In genomic region chr10:22042557-22043326, GRCh38 we compare ENCODE assay signal across 15 cellular contexts. TPM values are rescaled to one million over a fixed set of nuclear protein-coding genes. Genes with fewer than 3 reads are reported as not detected.
DNase-seq lines count a peak whose midpoint lies in the region; ATAC-seq, FAIRE-seq and TF ChIP-seq lines count a peak whose summit lies in the region.
"Had no signal": no experiment of that assay in that cellular context is flagged by ENCODE, and none has a peak within 500 bp of the region (broad histone marks: within the 10 kb centered on the region; RNA-seq: fewer than 3 reads in every experiment).

No MANE protein-coding gene starts in this region.

- no peaks in the 10 kb centered on the region for H3K36me3 ChIP-seq in HUES48 (ENCODE audit: control insufficient read depth, insufficient read depth, low read length)
- no peaks in the 10 kb centered on the region for H3K36me3 ChIP-seq in K562 (ENCODE audit: control insufficient read depth, insufficient read depth, low read length)
- H3K36me3 ChIP-seq: tibial nerve had no signal

- H3K9me1 ChIP-seq in K562 (ENCODE audit: control insufficient read depth, insufficient read depth, low read length): no peaks in the 10 kb centered on the region

- intact Hi-C loops in K562 (cut with micrococcal nuclease): no loop called here

- peak overlapping the region; percentile 80 for H3K4me2 ChIP-seq in A549
- peak overlapping the region; percentile 72 for H3K4me2 ChIP-seq in K562 (ENCODE audit: insufficient read depth, low read length)
- H3K4me2 ChIP-seq: KMS-11 had no signal

- FAIRE-seq in A549 (lab: Jason Lieb, UNC) (peak; percentile 68), K562 (lab: Jason Lieb, UNC) (peak; percentile 83)

- H3K9ac ChIP-seq in HUES48 (ENCODE audit: low read depth, low read length): no peak overlapping the region
- H3K9ac ChIP-seq in K562 (ENCODE audit: insufficient read depth in 1 of 2, low read depth in 2 of 2, low read length in 2 of 2): peak overlapping the region; percentile 28 to 58; a peak in 3 of 4 replicates
- H3K9ac ChIP-seq: KMS-11 had no signal

- no peaks in the 10 kb centered on the region for H3K79me2 ChIP-seq in K562 (ENCODE audit: control insufficient read depth, insufficient read depth, low read length)

- ATAC-seq in A549: peak; percentile 91 to 96
- peak; percentile 94 for ATAC-seq in K562
- no peak for ATAC-seq in GM21528 (IDR thresholded peaks at IDR 0.05; ENCODE audit: low FRiP score, unreplicated experiment)
- no peak for ATAC-seq in GM19035 (IDR thresholded peaks at IDR 0.05; ENCODE audit: unreplicated experiment)

- CTCF ChIA-PET in A549 (lab: Yijun Ruan, JAX): no interaction called here
- CTCF ChIA-PET in K562 (lab: Yijun Ruan, JAX; ENCODE audit: low intra/inter-chr PET ratio): no interaction called here

- 23% methylated on average over 8 of the region's 8 CpGs for WGBS in A549 (ENCODE audit: missing lambda C conversion rate)
- 5% methylated on average over 8 of the region's 8 CpGs for WGBS in K562 (ENCODE audit: insufficient coverage, low coverage, missing lambda C conversion rate)

- peak; percentile 28 to 70 for DNase-seq in A549 (ENCODE audit: low read depth in 1 of 2, low spot score in 1 of 2)
- DNase-seq in K562 (ENCODE audit: extremely low read depth in 1 of 4, low spot score in 3 of 4): peak; percentile 13 to 78 (median 40)
- peak; percentile 43 for DNase-seq in iPS-NIHi11 (ENCODE audit: low spot score)
- no peak for DNase-seq in NCI-H2171 treated with DMSO at 0.1 percent for 48 hours (lab: John Stamatoyannopoulos, UW)
- no peak for DNase-seq in SW480 (ENCODE audit: low spot score)
- DNase-seq: activated CD8-positive, alpha-beta memory T cell treated with anti-CD3 and anti-CD28 coated beads for 24 hours; DMS153; NCI-H187; stimulated activated CD4-positive, alpha-beta T cell treated with anti-CD3 and anti-CD28 coated beads, Interleukin-2, amount 100 ng/mL, for 24 hours had no signal

- POLR2A ChIA-PET in A549 (lab: Yijun Ruan, JAX): interaction anchor here (1.9 kb wide), 1 partner anchor 186 kb away, joined by 7 read pairs; no protein-coding TSS in a partner anchor
- POLR2A ChIA-PET in K562 (lab: Yijun Ruan, JAX): interaction anchor here (1.1 kb wide), 1 partner anchor 13 kb away, joined by 3 read pairs; no protein-coding TSS in a partner anchor

- H3K27ac ChIP-seq in A549: peak overlapping the region; percentile 75 to 84
- H3K27ac ChIP-seq in HUES48 (ENCODE audit: low read depth, low read length): peak overlapping the region; percentile 25
- H3K27ac ChIP-seq in K562 (ENCODE audit: extremely low read depth, low read depth, low read length): peak overlapping the region; percentile 63
- H3K27ac ChIP-seq: epithelial cell of prostate, KMS-11, tibial nerve had no signal

- TF ChIP-seq POLR2A in A549 (IDR thresholded peaks at IDR 0.05; ENCODE audit: low read length): no peak
- no peak for TF ChIP-seq POLR2A in K562 (conservative IDR thresholded peaks at IDR 0.05)

- H3K9me3 ChIP-seq in A549 (no peaks in the 10 kb centered on the region), HUES48 (ENCODE audit: control insufficient read depth, insufficient read depth, low read length) (no peaks in the 10 kb centered on the region), K562 (replicated peaks; ENCODE audit: control insufficient read depth, insufficient read depth, low read depth, low read length) (no peaks in the 10 kb centered on the region)
- H3K9me3 ChIP-seq: tibial nerve had no signal

- TF ChIP-seq EP300 in A549 (IDR thresholded peaks at IDR 0.05) (no peak), K562 (IDR thresholded peaks at IDR 0.05; ENCODE audit: low read length) (0 out of 2 replicates have a peak, but pooled peaks have one; percentile 22)

- TF ChIP-seq CTCF in A549 (IDR thresholded peaks at IDR 0.05) (no peak), K562 (IDR thresholded peaks at IDR 0.05 in 2 of 3, conservative IDR thresholded peaks at IDR 0.05 in 1 of 3; ENCODE audit: insufficient read depth in 2 of 3, low read depth in 1 of 3, low read length in 3 of 3) (no peak)

- in situ Hi-C loops in K562 (cut with MboI): no loop called here

- H3K4me1 ChIP-seq in A549 (peaks cover 15% of the 10 kb centered on the region), HUES48 (ENCODE audit: control insufficient read depth, insufficient read depth, low read length) (peaks cover 11% of the 10 kb centered on the region; the same call in 1 of the 2 replicates), K562 (replicated peaks in 1 of 2; ENCODE audit: control insufficient read depth in 2 of 2, insufficient read depth in 2 of 2, low read length in 2 of 2) (peaks cover 0 to 8% of the 10 kb centered on the region in 2 experiments; a peak in 3 of 5 replicates)
- H3K4me1 ChIP-seq: tibial nerve had no signal

- H2AFZ ChIP-seq in K562 (ENCODE audit: low read depth, low read length): peak overlapping the region; percentile 90

- BruUV-seq in K562 (replicated peaks; lab: Mats Ljungman, UMichigan): no TSS peak

- H4K20me1 ChIP-seq in K562 (replicated peaks; ENCODE audit: control insufficient read depth, insufficient read depth, low read length): no peaks in the 10 kb centered on the region

- H3K4me3 ChIP-seq in A549 (no peak overlapping the region), HUES48 (ENCODE audit: low read depth, low read length) (no peak overlapping the region), K562 (peak overlapping the region; percentile 3; the same call in 1 of the 2 replicates)
- H3K4me3 ChIP-seq: tibial nerve had no signal

- no peaks in the 10 kb centered on the region for H3K27me3 ChIP-seq in HUES48 (ENCODE audit: control insufficient read depth, insufficient read depth, low read length)
- no peaks in the 10 kb centered on the region for H3K27me3 ChIP-seq in K562 (ENCODE audit: control insufficient read depth in 2 of 2, insufficient read depth in 2 of 2, low read length in 2 of 2)

- no peak for TF ChIP-seq RAD21 in A549 (conservative IDR thresholded peaks at IDR 0.05 in 1 of 2, IDR thresholded peaks at IDR 0.05 in 1 of 2)
- TF ChIP-seq RAD21 in K562 (CRISPR knock-in tag; conservative IDR thresholded peaks at IDR 0.05 in 1 of 2, IDR thresholded peaks at IDR 0.05 in 1 of 2): no peak

TF ChIP-seq in A549, 52 proteins besides CTCF, POLR2A, EP300 and RAD21 (continues in another document):
- TF ChIP-seq SMC3 (IDR thresholded peaks at IDR 0.05) (no peak), FOSB (CRISPR knock-in tag; IDR thresholded peaks at IDR 0.05) (no peak), ZFP36 (IDR thresholded peaks at IDR 0.05; ENCODE audit: borderline replicate concordance, partially characterized antibody) (no peak), TFCP2L1 (CRISPR knock-in tag; IDR thresholded peaks at IDR 0.05) (no peak), ZSCAN20 (CRISPR knock-in tag; IDR thresholded peaks at IDR 0.05) (no peak), HEYL (CRISPR knock-in tag; IDR thresholded peaks at IDR 0.05) (no peak), GATA3 (IDR thresholded peaks at IDR 0.05; ENCODE audit: borderline replicate concordance) (no peak), FOSL2 (IDR thresholded peaks at IDR 0.05) (no peak), FOSL2 (CRISPR knock-in tag; IDR thresholded peaks at IDR 0.05) (peak; percentile 48), ZNF302 (CRISPR knock-in tag; IDR thresholded peaks at IDR 0.05) (no peak), NFE2L2 (conservative IDR thresholded peaks at IDR 0.05; ENCODE audit: low read length) (peak; percentile 96), MYC (IDR thresholded peaks at IDR 0.05; ENCODE audit: borderline replicate concordance, low read length) (no peak), ZC3H11A (IDR thresholded peaks at IDR 0.05) (no peak)

TF ChIP-seq in K562, 482 proteins besides CTCF, POLR2A, EP300 and RAD21 (continues in another document):
- TF ChIP-seq FOSL1 (tag; conservative IDR thresholded peaks at IDR 0.05) (0 out of 2 replicates have a peak, but pooled peaks have one; percentile 18), JUND (IDR thresholded peaks at IDR 0.05; ENCODE audit: borderline replicate concordance, low read depth, low read length) (peak; percentile 50; the same call in 1 of the 2 replicates), JUND (tag; IDR thresholded peaks at IDR 0.05; ENCODE audit: borderline replicate concordance, low read depth, low read length) (no peak), ZFX (CRISPR knock-in tag; IDR thresholded peaks at IDR 0.05) (no peak), ZNF316 (IDR thresholded peaks at IDR 0.05) (peak; percentile 98), NONO (IDR thresholded peaks at IDR 0.05; ENCODE audit: low read depth in 2 of 2, low read length in 1 of 2) (no peak)

RNA-seq across cellular contexts. Expression of gene DNAJC1, which starts 39.2 kb away (rescaled TPM):
- 29.8 and 34.2 TPM in 2 replicates for polyA plus RNA-seq in A549 (2011; rRNA removed)
- polyA plus RNA-seq in A549 (2012; cell fraction: cytosol; rRNA removed): 13.5 and 13.8 TPM in 2 replicates
- polyA plus RNA-seq in A549 (2012; cell fraction: nucleus; rRNA removed): 22.1 and 22.4 TPM in 2 replicates
- polyA plus RNA-seq in A549 (2017; fragmentation: RNase III; extraction: RNeasy Plus Mini Kit Qiagen cat#74134 plus additional on column Dnase treatment): 17.6 to 19.3 TPM (median 19.2 TPM) in 3 replicates
- 20.9 and 28.3 TPM in 2 replicates for polyA minus RNA-seq in A549 (2011; rRNA and poly(A)+ RNA removed)
- 29.4 and 61.1 TPM in 2 replicates for total RNA-seq in K562 (2011; cell fraction: chromatin; rRNA removed; ENCODE audit: low replicate concordance)
- 34.9 and 39.7 TPM in 2 replicates for total RNA-seq in K562 (2011; cell fraction: nucleolus; rRNA removed)
- 35.4 and 45.9 TPM in 2 replicates for total RNA-seq in K562 (2011; cell fraction: nucleoplasm; rRNA removed)
- 57.7 and 77.6 TPM in 2 replicates for total RNA-seq in K562 (2014; rRNA removed)
- total RNA-seq in K562 (2014; rRNA removed; fragmentation: Illumina TruSeq; extraction: Trizol): 40.3 and 46.3 TPM in 2 replicates
- 43.7 and 47.5 TPM in 2 replicates for total RNA-seq in K562 (2015; rRNA removed; fragmentation: Illumina TruSeq; extraction: Trizol)
- 36.4 and 39.6 TPM in 2 replicates for total RNA-seq in K562 (2021)
- 57.6 and 63.4 TPM in 2 replicates for polyA plus RNA-seq in K562 (2011; rRNA removed)
- 21.2 and 30.8 TPM in 2 replicates for polyA plus RNA-seq in K562 (2011; cell fraction: cytosol; rRNA removed)
- 23.2 and 30.1 TPM in 2 replicates for polyA plus RNA-seq in K562 (2011; cell fraction: nucleus; rRNA removed)
- 30.9 and 42.9 TPM in 2 replicates for polyA plus RNA-seq in K562 (2012)
- polyA plus RNA-seq in K562 (2014; fragmentation: Illumina TruSeq; extraction: Trizol): 39.7 and 52.9 TPM in 2 replicates
- polyA plus RNA-seq in K562 (2014; fragmentation: Nextera tagmentation; extraction: Ambion mirVana): 1 to 10 TPM; 5.4 to 6.5 TPM
- polyA plus RNA-seq in K562 (2014; rRNA removed): 45.4 and 60.6 TPM in 2 replicates
- 44.3 and 45.7 TPM in 2 replicates for polyA minus RNA-seq in K562 (2011; rRNA and poly(A)+ RNA removed)
- polyA minus RNA-seq in K562 (2011; cell fraction: cytosol; rRNA and poly(A)+ RNA removed): 18.0 and 26.0 TPM in 2 replicates
- 39.7 and 46.4 TPM in 2 replicates for polyA minus RNA-seq in K562 (2011; cell fraction: nucleus; rRNA and poly(A)+ RNA removed)

Comparison
In these comparisons a context has a peak if more than half of its experiments do, and no peak if none do; other contexts are left out.
1. ATAC-seq: peak in A549 (2 of 2) and K562 (single experiment); none in GM21528 (single experiment) and GM19035 (single experiment).
2. DNase-seq: peak in A549 (2 of 2), K562 (4 of 4) and iPS-NIHi11 (single experiment); none in NCI-H2171 treated with DMSO at 0.1 percent for 48 hours (single experiment) and SW480 (single experiment).
3. H3K27ac ChIP-seq: peak in every context shown above with its lines; median percentile 80 in A549; 63 in K562; 25 in HUES48.
4. Of the 35 proteins assayed by ChIP-seq in both K562 and A549: peak only in K562: EP300; only in A549: none; in both: MAFK; in neither: 31; mixed calls (peak in some experiments, not most) for 2.